In genomic region chrX:129786210-129786651, GRCh38 we compare ENCODE assay signal across 9 cellular contexts. TPM values are rescaled to one million over a fixed set of nuclear protein-coding genes. Genes with fewer than 3 reads are reported as not detected.
DNase-seq lines count a peak whose midpoint lies in the region; ATAC-seq and TF ChIP-seq lines count a peak whose summit lies in the region.
"Had no signal": no experiment of that assay in that cellular context is flagged by ENCODE, and none has a peak within 500 bp of the region (broad histone marks: within the 10 kb centered on the region; RNA-seq: fewer than 3 reads in every experiment).

No MANE protein-coding gene starts in this region.

- peaks cover 26% of the 10 kb centered on the region for H4K20me1 ChIP-seq in OCI-LY7 (ENCODE audit: insufficient read depth, low read length)

- intact Hi-C loops in OCI-LY7 (cut with micrococcal nuclease; ENCODE audit: unreplicated experiment) = loop anchor here (10.0 kb wide), 1 partner anchor 389 kb away; the partner anchor contains the start of gene RAB33A

- no peak for ATAC-seq in activated CD8-positive, alpha-beta memory T cell treated with anti-CD3 and anti-CD28 coated beads, Interleukin-2, amount 10 ng/mL, durations not matched to agents 7 days and 5 days
- ATAC-seq in HG02884 (IDR thresholded peaks at IDR 0.05; ENCODE audit: unreplicated experiment) = peak; percentile 80
- peak; percentile 89 for ATAC-seq in stimulated activated naive B cell treated with anti-CD40 and anti-IgM and Interleukin-4, amounts not matched to agents 10 μg/mL and 1 μg/mL and 100 μg/mL, for 72 hours (replicated peaks)

- H3K9me3 Mint-ChIP-seq in activated CD8-positive, alpha-beta memory T cell treated with anti-CD3 and anti-CD28 coated beads, Interleukin-2, amount 10 ng/mL, durations not matched to agents 7 days and 5 days (ENCODE audit: low read depth) = no peaks in the 10 kb centered on the region
- no peaks in the 10 kb centered on the region for H3K9me3 Mint-ChIP-seq in stimulated activated naive B cell treated with anti-CD40 and anti-IgM and Interleukin-4, amounts not matched to agents 10 μg/mL and 1 μg/mL and 100 μg/mL, for 72 hours

- H3K4me1 ChIP-seq in OCI-LY7 (ENCODE audit: insufficient read depth, low read length, poor library complexity, severe bottlenecking) = peaks cover 51% of the 10 kb centered on the region

- H3K9me2 ChIP-seq in OCI-LY7 (ENCODE audit: insufficient read depth, low read length) = no peaks in the 10 kb centered on the region

- peak overlapping the region; percentile 72 for H3K4me3 Mint-ChIP-seq in activated CD8-positive, alpha-beta memory T cell treated with anti-CD3 and anti-CD28 coated beads, Interleukin-2, amount 10 ng/mL, durations not matched to agents 7 days and 5 days
- H3K4me3 Mint-ChIP-seq in stimulated activated naive B cell treated with anti-CD40 and anti-IgM and Interleukin-4, amounts not matched to agents 10 μg/mL and 1 μg/mL and 100 μg/mL, for 72 hours = peak overlapping the region; percentile 64 to 84

- peaks cover 90% of the 10 kb centered on the region for H3K36me3 ChIP-seq in OCI-LY7 (ENCODE audit: insufficient read depth, low read length)

- H3K9me3 ChIP-seq in OCI-LY7 (ENCODE audit: low read length) = no peaks in the 10 kb centered on the region

- H3K4me1 Mint-ChIP-seq in activated CD8-positive, alpha-beta memory T cell treated with anti-CD3 and anti-CD28 coated beads, Interleukin-2, amount 10 ng/mL, durations not matched to agents 7 days and 5 days = peaks cover 50% of the 10 kb centered on the region
- peaks cover 53 to 62% of the 10 kb centered on the region in 2 donors for H3K4me1 Mint-ChIP-seq in stimulated activated naive B cell treated with anti-CD40 and anti-IgM and Interleukin-4, amounts not matched to agents 10 μg/mL and 1 μg/mL and 100 μg/mL, for 72 hours

- TF ChIP-seq CTCF in OCI-LY7 (conservative IDR thresholded peaks at IDR 0.05; ENCODE audit: low read length) = no peak

- POLR2A ChIA-PET in OCI-LY7 (lab: Charles Lee) = interaction anchor here (1.0 to 1.4 kb wide), 2 partner anchors 13 to 15 kb away, joined by 3 to 6 read pairs; no protein-coding TSS in a partner anchor

- no peak for DNase-seq in activated CD8-positive, alpha-beta memory T cell treated with anti-CD3 and anti-CD28 coated beads, Interleukin-2, amount 10 ng/mL, durations not matched to agents 7 days and 5 days
- no peak for DNase-seq in activated CD8-positive, alpha-beta memory T cell treated with anti-CD3 and anti-CD28 coated beads, Interleukin-2, amount 50 U/mL, for 48 hours
- peak; percentile 83 for DNase-seq in OCI-LY7 (ENCODE audit: low spot score)
- DNase-seq in stimulated activated naive B cell treated with anti-CD40 and anti-IgM and Interleukin-4, amounts not matched to agents 10 μg/mL and 1 μg/mL and 100 μg/mL, for 72 hours = peak; percentile 65
- no peak for DNase-seq in NCI-H1048 (lab: John Stamatoyannopoulos, UW)
- no peak for DNase-seq in NCI-H146 treated with DMSO at 0.1 percent for 48 hours (lab: John Stamatoyannopoulos, UW; ENCODE audit: unreplicated experiment)
- no peak for DNase-seq in DMS53 treated with DMSO at 0.1 percent for 48 hours (lab: John Stamatoyannopoulos, UW; ENCODE audit: unreplicated experiment)

- no peak overlapping the region for H2AFZ ChIP-seq in OCI-LY7 (ENCODE audit: low read length)

- peak overlapping the region; percentile 62 for H3K4me3 ChIP-seq in OCI-LY7 (ENCODE audit: low read depth, low read length, poor library complexity, severe bottlenecking)

- BruUV-seq in OCI-LY7 (replicated peaks; lab: Mats Ljungman, UMichigan) = no TSS peak

- peaks cover 74% of the 10 kb centered on the region for H3K79me2 ChIP-seq in OCI-LY7 (ENCODE audit: insufficient read depth, low read depth, low read length)

- peak overlapping the region; percentile 70 for H3K4me2 ChIP-seq in OCI-LY7 (ENCODE audit: low read length)

- CTCF ChIA-PET in activated CD8-positive, alpha-beta memory T cell treated with anti-CD3 and anti-CD28 coated beads, Interleukin-2, amount 10 ng/mL, durations not matched to agents 7 days and 5 days (lab: Charles Lee) = interaction anchor here (1.1 to 1.4 kb wide), 3 partner anchors 14 to 59 kb away, joined by 3 to 5 read pairs (median 4); no protein-coding TSS in a partner anchor
- CTCF ChIA-PET in OCI-LY7 (lab: Charles Lee; ENCODE audit: unreplicated experiment) = no interaction called here

- H3K36me3 Mint-ChIP-seq in activated CD8-positive, alpha-beta memory T cell treated with anti-CD3 and anti-CD28 coated beads, Interleukin-2, amount 10 ng/mL, durations not matched to agents 7 days and 5 days = peaks cover 71% of the 10 kb centered on the region
- H3K36me3 Mint-ChIP-seq in stimulated activated naive B cell treated with anti-CD40 and anti-IgM and Interleukin-4, amounts not matched to agents 10 μg/mL and 1 μg/mL and 100 μg/mL, for 72 hours = peaks cover 32 to 63% of the 10 kb centered on the region in 2 donors

- no peaks in the 10 kb centered on the region for H3K27me3 Mint-ChIP-seq in activated CD8-positive, alpha-beta memory T cell treated with anti-CD3 and anti-CD28 coated beads, Interleukin-2, amount 10 ng/mL, durations not matched to agents 7 days and 5 days
- no peaks in the 10 kb centered on the region for H3K27me3 Mint-ChIP-seq in stimulated activated naive B cell treated with anti-CD40 and anti-IgM and Interleukin-4, amounts not matched to agents 10 μg/mL and 1 μg/mL and 100 μg/mL, for 72 hours

- H3K27ac ChIP-seq in OCI-LY7 (ENCODE audit: low read depth, low read length, poor library complexity, severe bottlenecking) = peak overlapping the region; percentile 78

- H3K27ac Mint-ChIP-seq in activated CD8-positive, alpha-beta memory T cell treated with anti-CD3 and anti-CD28 coated beads, Interleukin-2, amount 10 ng/mL, durations not matched to agents 7 days and 5 days = peak overlapping the region; percentile 77
- peak overlapping the region; percentile 94 for H3K27ac Mint-ChIP-seq in stimulated activated naive B cell treated with anti-CD40 and anti-IgM and Interleukin-4, amounts not matched to agents 10 μg/mL and 1 μg/mL and 100 μg/mL, for 72 hours

RNA-seq across cellular contexts. Expression of gene SASH3, which starts 6.5 kb away (rescaled TPM):
- 100 to 1,000 TPM; 231 to 248 TPM for total RNA-seq in activated CD8-positive, alpha-beta memory T cell treated with anti-CD3 and anti-CD28 coated beads, Interleukin-2, amount 10 ng/mL, durations not matched to agents 7 days and 5 days
- total RNA-seq in OCI-LY7 (2014; rRNA removed; shearing (Covaris generic)) = 163 and 194 TPM in 2 replicates
- total RNA-seq in OCI-LY7 (2022) = 150 and 157 TPM in 2 replicates
- total RNA-seq: NCI-H460 had no signal

RNA-seq across cellular contexts. Expression of gene XPNPEP2, which starts 47.5 kb away (rescaled TPM):
- total RNA-seq in activated CD8-positive, alpha-beta memory T cell treated with anti-CD3 and anti-CD28 coated beads, Interleukin-2, amount 10 ng/mL, durations not matched to agents 7 days and 5 days = 1 to 10 TPM; 1.0 to 1.2 TPM
- not detected in 2 replicates for total RNA-seq in OCI-LY7 (2014; rRNA removed; shearing (Covaris generic))
- not detected in 2 replicates for total RNA-seq in OCI-LY7 (2022)
- total RNA-seq: NCI-H460 had no signal

RNA-seq across cellular contexts. Expression of gene ZDHHC9, which starts 57.5 kb away (rescaled TPM):
- 1 to 10 TPM; 5.5 to 7.3 TPM for total RNA-seq in activated CD8-positive, alpha-beta memory T cell treated with anti-CD3 and anti-CD28 coated beads, Interleukin-2, amount 10 ng/mL, durations not matched to agents 7 days and 5 days
- 5.0 and 8.2 TPM in 2 replicates for total RNA-seq in OCI-LY7 (2014; rRNA removed; shearing (Covaris generic))
- total RNA-seq in OCI-LY7 (2022) = 10.0 and 11.3 TPM in 2 replicates

Comparison
In these comparisons a context has a peak if more than half of its experiments do, and no peak if none do; other contexts are left out.
1. DNase-seq: peak in OCI-LY7 (single experiment) and stimulated activated naive B cell treated with anti-CD40 and anti-IgM and Interleukin-4, amounts not matched to agents 10 μg/mL and 1 μg/mL and 100 μg/mL, for 72 hours (single experiment); none in activated CD8-positive, alpha-beta memory T cell treated with anti-CD3 and anti-CD28 coated beads, Interleukin-2, amount 10 ng/mL, durations not matched to agents 7 days and 5 days (single experiment), activated CD8-positive, alpha-beta memory T cell treated with anti-CD3 and anti-CD28 coated beads, Interleukin-2, amount 50 U/mL, for 48 hours (single experiment), NCI-H1048 (single experiment), NCI-H146 treated with DMSO at 0.1 percent for 48 hours (single experiment) and DMS53 treated with DMSO at 0.1 percent for 48 hours (single experiment).